9 cellular contexts compared by ENCODE assay signal in the genomic region with DNA sequence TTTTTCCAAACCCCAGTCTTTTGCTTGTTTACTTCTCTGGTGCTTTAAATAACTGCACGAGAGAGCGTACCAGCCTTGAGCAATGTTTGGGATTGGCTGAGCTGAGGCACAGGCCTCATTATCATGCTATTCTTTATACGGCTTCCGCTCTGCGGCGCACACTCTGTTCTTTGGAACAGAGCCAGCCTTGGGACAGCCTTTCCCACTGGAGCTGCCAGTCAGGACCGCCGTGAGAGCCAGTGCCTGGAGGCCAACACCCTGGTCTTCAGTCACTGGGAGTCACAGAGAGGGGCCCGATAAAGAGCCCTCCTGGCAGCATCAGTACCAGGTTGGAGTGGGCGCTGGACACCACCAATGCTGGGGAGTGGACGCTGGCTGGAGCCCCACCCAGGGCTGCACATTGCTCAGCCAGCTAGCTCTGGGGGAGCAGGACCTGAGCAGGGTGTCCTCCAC.
A peak's percentile ranks its signal among the peaks of the same experiment; 100 is the strongest.
DNase-seq lines count a peak whose midpoint lies in the region; ATAC-seq and TF ChIP-seq lines count a peak whose summit lies in the region.
"Had no signal": no experiment of that assay in that cellular context is flagged by ENCODE, and none has a peak within 500 bp of the region (broad histone marks: within the 10 kb centered on the region; RNA-seq: fewer than 3 reads in every experiment).

No MANE protein-coding gene starts in this region.

- no peak for TF ChIP-seq CTCF in left ventricle myocardium inferior (IDR thresholded peaks at IDR 0.05; ENCODE audit: borderline replicate concordance)
- no peak for TF ChIP-seq CTCF in gastrocnemius medialis (IDR thresholded peaks at IDR 0.05 in 4 of 5, conservative IDR thresholded peaks at IDR 0.05 in 1 of 5)

- H3K4me1 ChIP-seq in left ventricle myocardium inferior (peaks cover 27% of the 10 kb centered on the region), gastrocnemius medialis (peaks cover 8 to 23% of the 10 kb centered on the region in 2 donors)

- ATAC-seq in gastrocnemius medialis (peak; percentile 90 to 94), HG03442 (IDR thresholded peaks at IDR 0.05; ENCODE audit: unreplicated experiment) (no peak), HG02588 (IDR thresholded peaks at IDR 0.05; ENCODE audit: unreplicated experiment) (no peak)

- H3K27ac ChIP-seq in left ventricle myocardium inferior (replicated peaks) (peak overlapping the region; percentile 93), gastrocnemius medialis (peak overlapping the region; percentile 80 to 85 (median 82))

- in situ Hi-C loops in gastrocnemius medialis (cut with MboI; ENCODE audit: low sequenced_read_pairs in 4 of 4) = loop anchor here in 1 of 4 donors (25.0 kb wide), 1 partner anchor 231 kb away; no protein-coding TSS in a partner anchor

- H3K9me3 ChIP-seq in left ventricle myocardium inferior (replicated peaks) (no peaks in the 10 kb centered on the region), gastrocnemius medialis (no peaks in the 10 kb centered on the region)

- intact Hi-C loops in left ventricle myocardium inferior (cut with micrococcal nuclease) (no loop called here), gastrocnemius medialis (cut with DNase I; ENCODE audit: low total_unique reads) (loop anchor here (10.0 kb wide), 1 partner anchor 219 kb away; no protein-coding TSS in a partner anchor)

- H3K36me3 ChIP-seq in left ventricle myocardium inferior = peaks cover 20% of the 10 kb centered on the region
- H3K36me3 ChIP-seq in gastrocnemius medialis = no peaks in the 10 kb centered on the region

- TF ChIP-seq POLR2A in gastrocnemius medialis (IDR thresholded peaks at IDR 0.05) = no peak

- H3K27me3 ChIP-seq in left ventricle myocardium inferior (ENCODE audit: low read depth) = no peaks in the 10 kb centered on the region
- H3K27me3 ChIP-seq in gastrocnemius medialis = no peaks in the 10 kb centered on the region

- H3K4me3 ChIP-seq in left ventricle myocardium inferior (peak overlapping the region; percentile 34), gastrocnemius medialis (peak overlapping the region in 2 of 4 donors; percentile 30)

- DNase-seq in HCEC 1CT (peak; percentile 67), anterior cingulate cortex (lab: John Stamatoyannopoulos, UW) (peak in 57 of 58 donors; percentile 25 to 96 (median 81)), left ventricle myocardium inferior (peak; percentile 79), gastrocnemius medialis (peak; percentile 69 to 70), SK-N-DZ (ENCODE audit: low spot score) (no peak), GM19238 (ENCODE audit: insufficient read length, low spot score) (no peak)
- DNase-seq: OCI-M1 had no signal

Comparison
In these comparisons a context has a peak if more than half of its experiments do, and no peak if none do; other contexts are left out.
1. DNase-seq: peak in HCEC 1CT (single experiment), anterior cingulate cortex (57 of 58), left ventricle myocardium inferior (single experiment) and gastrocnemius medialis (2 of 2); none in SK-N-DZ (single experiment) and GM19238 (single experiment).
2. ATAC-seq: peak in gastrocnemius medialis (2 of 2); none in HG03442 (single experiment) and HG02588 (single experiment).